In genomic region chr10:93416824-93417223, GRCh38 we compare ENCODE assay signal across 23 cellular contexts.
"Had no signal": no experiment of that assay in that cellular context is flagged by ENCODE, and none has a peak within 500 bp of the region (broad histone marks: within the 10 kb centered on the region; RNA-seq: fewer than 3 reads in every experiment).

No MANE protein-coding gene starts in this region.

- H3K4me3 Mint-ChIP-seq: dendritic cell treated with granulocyte-macrophage colony-stimulating factor and Interleukin-4, amounts not matched to agents 40 ng/mL and 50 ng/mL, for 4 days; effector memory CD8-positive, alpha-beta T cell; immature natural killer cell; naive B cell; nephron; type B pancreatic cell had no signal

- H3K36me3 Mint-ChIP-seq: naive B cell had no signal

- FAIRE-seq: colon, kidney, small intestine, urothelium cell line had no signal

- ATAC-seq: effector memory CD8-positive, alpha-beta T cell; gastroesophageal sphincter had no signal

- H3K36me3 ChIP-seq: thoracic aorta had no signal

- H3K79me2 ChIP-seq: parathyroid adenoma had no signal

- H3K9ac ChIP-seq: parathyroid adenoma had no signal

- H3K27ac Mint-ChIP-seq: dendritic cell treated with granulocyte-macrophage colony-stimulating factor and Interleukin-4, amounts not matched to agents 40 ng/mL and 50 ng/mL, for 4 days; immature natural killer cell; naive B cell; nephron; type B pancreatic cell had no signal

- H3K27me3 Mint-ChIP-seq: dendritic cell treated with granulocyte-macrophage colony-stimulating factor and Interleukin-4, amounts not matched to agents 40 ng/mL and 50 ng/mL, for 4 days; effector memory CD8-positive, alpha-beta T cell; type B pancreatic cell had no signal

- DNase-seq: effector memory CD8-positive, alpha-beta T cell; esophagus squamous epithelium; foreskin fibroblast; glutamatergic neuron; immature natural killer cell; kidney; mesenchymal stem cell; naive B cell; psoas muscle; sigmoid colon; small intestine; stimulated activated CD4-positive, alpha-beta T cell treated with anti-CD3 and anti-CD28 coated beads, Interleukin-12 subunit alpha, Interleukin-12 subunit beta, amount 100 ng/mL, for 4 hours; stimulated activated naive CD4-positive, alpha-beta T cell; stomach had no signal

- H3K27me3 ChIP-seq: esophagus squamous epithelium, gastroesophageal sphincter, sigmoid colon, stomach had no signal

- H3K9me3 Mint-ChIP-seq: dendritic cell treated with granulocyte-macrophage colony-stimulating factor and Interleukin-4, amounts not matched to agents 40 ng/mL and 50 ng/mL, for 4 days; effector memory CD8-positive, alpha-beta T cell; immature natural killer cell; nephron; type B pancreatic cell had no signal

- H2AFZ ChIP-seq: parathyroid adenoma had no signal

- H3K27ac ChIP-seq: esophagus squamous epithelium, psoas muscle, sigmoid colon, stomach had no signal

- H3K9me3 ChIP-seq: esophagus squamous epithelium, gastroesophageal sphincter, psoas muscle, sigmoid colon, stomach, thoracic aorta had no signal

- H3K4me3 ChIP-seq: esophagus squamous epithelium, gastroesophageal sphincter, lung, psoas muscle, sigmoid colon, stomach, thoracic aorta had no signal
